Comparison of ENCODE assay signal across 15 cellular contexts in the genomic region with DNA sequence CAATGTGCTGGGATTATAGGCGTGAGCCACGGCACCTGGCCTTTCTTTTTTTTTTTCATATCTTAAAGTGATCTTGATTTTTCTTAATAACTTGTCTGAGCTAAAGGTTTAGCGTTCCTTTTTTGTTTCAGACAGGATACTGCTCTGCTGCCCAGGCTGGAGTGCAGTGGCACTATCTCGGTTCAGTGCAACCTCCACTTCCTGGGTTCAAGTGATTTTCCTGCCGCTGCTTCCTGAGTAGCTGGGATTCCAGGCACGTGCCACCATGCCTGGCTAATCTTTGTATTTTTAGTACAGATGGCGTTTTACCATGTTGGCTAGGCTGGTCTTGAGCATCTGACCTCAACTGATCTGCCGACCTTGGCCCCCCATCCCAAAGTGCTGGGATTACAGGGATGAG. TPM values are rescaled to one million over a fixed set of nuclear protein-coding genes. Genes with fewer than 3 reads are reported as not detected.
"Had no signal": no experiment of that assay in that cellular context is flagged by ENCODE, and none has a peak within 500 bp of the region (broad histone marks: within the 10 kb centered on the region; RNA-seq: fewer than 3 reads in every experiment).

No MANE protein-coding gene starts in this region.

- H3K9me3 Mint-ChIP-seq: activated B cell treated with CpG ODN at 0.5 μM for 24 hours; dendritic cell treated with granulocyte-macrophage colony-stimulating factor and Interleukin-4, amounts not matched to agents 40 ng/mL and 50 ng/mL, for 4 days; neural crest cell; stimulated activated effector memory CD8-positive, alpha-beta T cell treated with anti-CD3 and anti-CD28 coated beads, Interleukin-12 subunit alpha, Interleukin-12 subunit beta, amount 100 ng/mL, for 72 hours had no signal

- H3K27me3 Mint-ChIP-seq: activated B cell treated with CpG ODN at 0.5 μM for 24 hours; dendritic cell treated with granulocyte-macrophage colony-stimulating factor and Interleukin-4, amounts not matched to agents 40 ng/mL and 50 ng/mL, for 4 days had no signal

- H3K4me3 Mint-ChIP-seq: activated B cell treated with CpG ODN at 0.5 μM for 24 hours; dendritic cell treated with granulocyte-macrophage colony-stimulating factor and Interleukin-4, amounts not matched to agents 40 ng/mL and 50 ng/mL, for 4 days; stimulated activated effector memory CD8-positive, alpha-beta T cell treated with anti-CD3 and anti-CD28 coated beads, Interleukin-12 subunit alpha, Interleukin-12 subunit beta, amount 100 ng/mL, for 72 hours had no signal

- DNase-seq: activated B cell treated with CpG ODN at 0.5 μM for 24 hours; activated CD4-positive, alpha-beta T cell treated with anti-CD3 and anti-CD28 coated beads, Interleukin-2, amount 50 U/mL, for 1 hour; activated naive CD4-positive, alpha-beta T cell treated with anti-CD3 and anti-CD28 coated beads, Interleukin-2, amount 50 U/mL, for 16 hours; cerebellar nuclear complex; gastrocnemius medialis; uterus had no signal

- H3K36me3 ChIP-seq: uterus had no signal

- H3K27me3 ChIP-seq: gastrocnemius medialis, SJSA1, uterus had no signal

- ATAC-seq: gastrocnemius medialis; left lobe of liver; stimulated activated effector memory CD8-positive, alpha-beta T cell treated with anti-CD3 and anti-CD28 coated beads, Interleukin-12 subunit alpha, Interleukin-12 subunit beta, amount 100 ng/mL, for 72 hours had no signal

- H3K9me3 ChIP-seq: gastrocnemius medialis, SJSA1, thoracic aorta, uterus had no signal

- H3K27ac Mint-ChIP-seq: activated B cell treated with CpG ODN at 0.5 μM for 24 hours; dendritic cell treated with granulocyte-macrophage colony-stimulating factor and Interleukin-4, amounts not matched to agents 40 ng/mL and 50 ng/mL, for 4 days; stimulated activated effector memory CD8-positive, alpha-beta T cell treated with anti-CD3 and anti-CD28 coated beads, Interleukin-12 subunit alpha, Interleukin-12 subunit beta, amount 100 ng/mL, for 72 hours had no signal

- H3K4me3 ChIP-seq: gastrocnemius medialis, SJSA1, thoracic aorta, uterus had no signal

- H3K27ac ChIP-seq: gastrocnemius medialis, SJSA1, thoracic aorta, uterus had no signal

RNA-seq across cellular contexts. Expression of gene SLC5A2, which starts 21.2 kb away (rescaled TPM):
- total RNA-seq: activated B cell treated with CpG ODN at 0.5 μM for 24 hours; epithelial cell of proximal tubule; gastrocnemius medialis; neural crest cell; osteocyte; SJSA1; T-helper 2 cell treated with Interferon-gamma antibody and Interleukin-4, amounts not matched to agents 100 ng/mL and 5 ng/mL, for 36 hours had no signal

RNA-seq across cellular contexts. Expression of gene AHSP, which starts 23.5 kb away (rescaled TPM):
- total RNA-seq: activated B cell treated with CpG ODN at 0.5 μM for 24 hours; epithelial cell of proximal tubule; gastrocnemius medialis; neural crest cell; osteocyte; SJSA1; T-helper 2 cell treated with Interferon-gamma antibody and Interleukin-4, amounts not matched to agents 100 ng/mL and 5 ng/mL, for 36 hours; thoracic aorta had no signal
